ENCODE assay signal across 8 cellular contexts in genomic region chr17:82668631-82669099, GRCh38. TPM values are rescaled to one million over a fixed set of nuclear protein-coding genes. Genes with fewer than 3 reads are reported as not detected.
DNase-seq lines count a peak whose midpoint lies in the region; ATAC-seq, FAIRE-seq and TF ChIP-seq lines count a peak whose summit lies in the region.

No MANE protein-coding gene starts in this region.

- peaks cover 5% of the 10 kb centered on the region for H3K4me1 Mint-ChIP-seq in activated T-cell treated with anti-CD3 and anti-CD28 coated beads, Interleukin-2, amount 50 U/mL, for 4 hours (ENCODE audit: low read depth)

- H3K4me3 Mint-ChIP-seq in activated T-cell treated with anti-CD3 and anti-CD28 coated beads, Interleukin-2, amount 50 U/mL, for 4 hours, result no peak overlapping the region

- DNase-seq in GM06990 (ENCODE audit: extremely low read depth, insufficient read length), result peak; percentile 51
- DNase-seq in NCI-H526 (lab: John Stamatoyannopoulos, UW), result peak; percentile 53 to 90
- DNase-seq in activated T-cell treated with anti-CD3 and anti-CD28 coated beads, Interleukin-2, amount 50 U/mL, for 4 hours, result no peak
- peak; percentile 35 for DNase-seq in germinal center (ENCODE audit: low spot score)
- peak; percentile 62 to 88 (median 74) for DNase-seq in pancreas
- no peak for DNase-seq in NCI-H774 (lab: John Stamatoyannopoulos, UW)
- DNase-seq in kidney glomerular epithelial cell (lab: John Stamatoyannopoulos, UW), result no peak

- no peaks in the 10 kb centered on the region for H3K9me3 ChIP-seq in pancreas

- intact Hi-C loops in pancreas (cut with DNase I), result loop anchor here in 1 of 3 donors (5.0 kb wide), 1 partner anchor 99 kb away; no protein-coding TSS in a partner anchor

- H3K36me3 ChIP-seq in GM06990 (ENCODE audit: control insufficient read depth, insufficient read depth, low read length), result no peaks in the 10 kb centered on the region
- H3K36me3 ChIP-seq in pancreas, result no peaks in the 10 kb centered on the region

- ATAC-seq in activated T-cell treated with anti-CD3 and anti-CD28 coated beads, Interleukin-2, amount 50 U/mL, for 4 hours, result peak; percentile 95 to 97
- ATAC-seq in pancreas (peak; percentile 94 to 99 (median 97)), GM18505 (IDR thresholded peaks at IDR 0.05; ENCODE audit: unreplicated experiment) (no peak)

- H3K27me3 ChIP-seq in GM06990 (replicated peaks; ENCODE audit: control insufficient read depth, insufficient read depth, low read length) (no peaks in the 10 kb centered on the region), pancreas (no peaks in the 10 kb centered on the region)

- no peaks in the 10 kb centered on the region for H3K36me3 Mint-ChIP-seq in activated T-cell treated with anti-CD3 and anti-CD28 coated beads, Interleukin-2, amount 50 U/mL, for 4 hours (ENCODE audit: insufficient read depth)

- no peaks in the 10 kb centered on the region for H3K27me3 Mint-ChIP-seq in activated T-cell treated with anti-CD3 and anti-CD28 coated beads, Interleukin-2, amount 50 U/mL, for 4 hours (ENCODE audit: low read depth)

- H3K27ac ChIP-seq in pancreas, result no peak overlapping the region

- 31 to 39% methylated on average over 20 of the region's 20 CpGs for WGBS in pancreas, 2 donors

- no peak for FAIRE-seq in pancreas (lab: Jason Lieb, UNC)

- TF ChIP-seq CTCF in GM06990 (IDR thresholded peaks at IDR 0.05; ENCODE audit: insufficient read depth, low read length, poor library complexity, severe bottlenecking) (peak; percentile 77), pancreas (IDR thresholded peaks at IDR 0.05) (peak; percentile 45 to 67 (median 51))

- no peaks in the 10 kb centered on the region for H3K4me1 ChIP-seq in pancreas

- no peaks in the 10 kb centered on the region for H3K9me3 Mint-ChIP-seq in activated T-cell treated with anti-CD3 and anti-CD28 coated beads, Interleukin-2, amount 50 U/mL, for 4 hours

- no peak for TF ChIP-seq POLR2A in GM18505 (IDR thresholded peaks at IDR 0.05; ENCODE audit: borderline replicate concordance, extremely low read depth, insufficient read depth, insufficient read length)

- H3K4me3 ChIP-seq in GM06990 (replicated peaks; ENCODE audit: low read depth, low read length) (no peak overlapping the region), pancreas (peak overlapping the region in 1 of 4 donors; percentile 22)

RNA-seq across cellular contexts. Expression of gene WDR45B, which starts 20.4 kb away (rescaled TPM):
- 10 to 100 TPM; 47.1 to 52.5 (median 47.4) TPM for total RNA-seq in activated T-cell treated with anti-CD3 and anti-CD28 coated beads, Interleukin-2, amount 50 U/mL, for 4 hours
- total RNA-seq in pancreas, result 10 to 100 TPM; 28.3 to 55.4 (median 46.1) TPM
- 10 to 100 TPM; 47.3 to 63.2 TPM for polyA plus RNA-seq in pancreas

RNA-seq across cellular contexts. Expression of gene RAB40B, which starts 29.8 kb away (rescaled TPM):
- total RNA-seq in activated T-cell treated with anti-CD3 and anti-CD28 coated beads, Interleukin-2, amount 50 U/mL, for 4 hours, result 1 to 10 TPM; 3.8 to 4.8 (median 4.1) TPM
- total RNA-seq in pancreas, result 1 to 10 TPM; 3.4 to 8.6 (median 5.6) TPM
- polyA plus RNA-seq in pancreas, result 10 to 100 TPM; 11.3 to 15.8 TPM

RNA-seq across cellular contexts. Expression of gene FN3KRP, which starts 47.8 kb away (rescaled TPM):
- total RNA-seq in activated T-cell treated with anti-CD3 and anti-CD28 coated beads, Interleukin-2, amount 50 U/mL, for 4 hours, result 10 to 100 TPM; 34.9 to 43.8 (median 36.0) TPM
- total RNA-seq in pancreas, result 10 to 100 TPM in 5 of 6 donors, 1 to 10 TPM in 1; 9.3 to 17.6 (median 11.6) TPM
- polyA plus RNA-seq in pancreas, result 10 to 100 TPM; 15.1 to 23.1 TPM

Comparison
In these comparisons a context has a peak if more than half of its experiments do, and no peak if none do; other contexts are left out.
1. DNase-seq: peak in GM06990 (single experiment), NCI-H526 (2 of 2), germinal center (single experiment) and pancreas (6 of 6); none in activated T-cell treated with anti-CD3 and anti-CD28 coated beads, Interleukin-2, amount 50 U/mL, for 4 hours (single experiment), NCI-H774 (single experiment) and kidney glomerular epithelial cell (single experiment).